8 cellular contexts compared by ENCODE assay signal in the genomic region with DNA sequence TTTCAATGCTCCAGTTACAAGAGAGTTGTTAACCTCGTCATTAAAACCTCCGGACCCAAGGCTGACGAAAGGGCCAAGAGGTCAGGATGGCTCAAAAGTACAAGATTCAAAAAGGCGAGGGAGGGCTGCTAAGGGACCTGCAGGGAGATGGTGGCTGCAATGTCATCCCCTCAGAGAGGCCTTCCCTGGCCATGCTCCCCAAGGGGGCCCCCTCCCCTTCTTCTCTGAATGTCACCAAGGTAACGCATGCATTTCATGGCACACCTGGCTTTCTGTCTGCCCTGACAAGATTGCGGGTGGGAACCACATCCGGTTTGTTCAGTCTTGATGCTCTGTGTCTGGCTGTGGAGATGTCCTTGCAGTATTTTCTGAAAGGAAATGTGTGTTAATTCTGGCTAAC.
A peak's percentile ranks its signal among the peaks of the same experiment; 100 is the strongest.
DNase-seq lines count a peak whose midpoint lies in the region; ATAC-seq and TF ChIP-seq lines count a peak whose summit lies in the region.

No MANE protein-coding gene starts in this region.

- CTCF ChIA-PET in HEK293T (lab: Yijun Ruan, JAX), result interaction anchor here (0.7 kb wide), 1 partner anchor 12 kb away, joined by 6 read pairs; no protein-coding TSS in a partner anchor

- peak overlapping the region; percentile 80 for H3K27ac Mint-ChIP-seq in T-helper 1 cell treated with Interleukin-12 subunit alpha and Interleukin-12 subunit beta and Interleukin-4 antibody, amounts not matched to agents 30 μg/mL and 1 μg/mL, for 36 hours

- DNase-seq in coronary artery (ENCODE audit: low spot score) (peak; percentile 62), SHP77 treated with DMSO at 0.1 percent for 48 hours (lab: John Stamatoyannopoulos, UW) (no peak), A172 (ENCODE audit: low spot score) (no peak), HEK293T (ENCODE audit: extremely low spot score) (no peak)
- peak; percentile 56 to 94 (median 80) for DNase-seq in stimulated activated naive CD4-positive, alpha-beta T cell (lab: John Stamatoyannopoulos, UW)

- POLR2A ChIA-PET in HEK293T (lab: Yijun Ruan, JAX), result no interaction called here

- no peak for TF ChIP-seq CTCF in coronary artery (IDR thresholded peaks at IDR 0.05)

- H3K27ac ChIP-seq in coronary artery, result no peak overlapping the region

- H3K4me1 Mint-ChIP-seq in T-helper 1 cell treated with Interleukin-12 subunit alpha and Interleukin-12 subunit beta and Interleukin-4 antibody, amounts not matched to agents 30 μg/mL and 1 μg/mL, for 36 hours (ENCODE audit: low read depth), result peaks cover 32% of the 10 kb centered on the region

- H3K9me3 Mint-ChIP-seq in T-helper 1 cell treated with Interleukin-12 subunit alpha and Interleukin-12 subunit beta and Interleukin-4 antibody, amounts not matched to agents 30 μg/mL and 1 μg/mL, for 36 hours, result no peaks in the 10 kb centered on the region

- no peak overlapping the region for H3K4me3 ChIP-seq in coronary artery

- peaks cover 4% of the 10 kb centered on the region for H3K36me3 Mint-ChIP-seq in T-helper 1 cell treated with Interleukin-12 subunit alpha and Interleukin-12 subunit beta and Interleukin-4 antibody, amounts not matched to agents 30 μg/mL and 1 μg/mL, for 36 hours (ENCODE audit: low read depth)

- ATAC-seq in GM19023 (IDR thresholded peaks at IDR 0.05; ENCODE audit: unreplicated experiment), result peak; percentile 88
- peak; percentile 96 for ATAC-seq in HG03066 (IDR thresholded peaks at IDR 0.05; ENCODE audit: low read depth, unreplicated experiment)

- H3K27me3 Mint-ChIP-seq in T-helper 1 cell treated with Interleukin-12 subunit alpha and Interleukin-12 subunit beta and Interleukin-4 antibody, amounts not matched to agents 30 μg/mL and 1 μg/mL, for 36 hours (ENCODE audit: low read depth), result peaks cover 19% of the 10 kb centered on the region

- H3K4me3 Mint-ChIP-seq in T-helper 1 cell treated with Interleukin-12 subunit alpha and Interleukin-12 subunit beta and Interleukin-4 antibody, amounts not matched to agents 30 μg/mL and 1 μg/mL, for 36 hours, result peak overlapping the region; percentile 61

TF ChIP-seq in HEK293T, 16 proteins besides CTCF, POLR2A, EP300 and RAD21:
- TF ChIP-seq PKNOX1 (IDR thresholded peaks at IDR 0.05) (no peak), ARNT (IDR thresholded peaks at IDR 0.05) (no peak), L3MBTL2 (conservative IDR thresholded peaks at IDR 0.05) (no peak), FOXK2 (IDR thresholded peaks at IDR 0.05) (no peak), SUZ12 (IDR thresholded peaks at IDR 0.05) (no peak)

Comparison
In these comparisons a context has a peak if more than half of its experiments do, and no peak if none do; other contexts are left out.
1. DNase-seq: peak in coronary artery (single experiment) and stimulated activated naive CD4-positive, alpha-beta T cell (6 of 6); none in SHP77 treated with DMSO at 0.1 percent for 48 hours (single experiment), A172 (single experiment) and HEK293T (single experiment).